Comparison of ENCODE assay signal across 8 cellular contexts in the genomic region with DNA sequence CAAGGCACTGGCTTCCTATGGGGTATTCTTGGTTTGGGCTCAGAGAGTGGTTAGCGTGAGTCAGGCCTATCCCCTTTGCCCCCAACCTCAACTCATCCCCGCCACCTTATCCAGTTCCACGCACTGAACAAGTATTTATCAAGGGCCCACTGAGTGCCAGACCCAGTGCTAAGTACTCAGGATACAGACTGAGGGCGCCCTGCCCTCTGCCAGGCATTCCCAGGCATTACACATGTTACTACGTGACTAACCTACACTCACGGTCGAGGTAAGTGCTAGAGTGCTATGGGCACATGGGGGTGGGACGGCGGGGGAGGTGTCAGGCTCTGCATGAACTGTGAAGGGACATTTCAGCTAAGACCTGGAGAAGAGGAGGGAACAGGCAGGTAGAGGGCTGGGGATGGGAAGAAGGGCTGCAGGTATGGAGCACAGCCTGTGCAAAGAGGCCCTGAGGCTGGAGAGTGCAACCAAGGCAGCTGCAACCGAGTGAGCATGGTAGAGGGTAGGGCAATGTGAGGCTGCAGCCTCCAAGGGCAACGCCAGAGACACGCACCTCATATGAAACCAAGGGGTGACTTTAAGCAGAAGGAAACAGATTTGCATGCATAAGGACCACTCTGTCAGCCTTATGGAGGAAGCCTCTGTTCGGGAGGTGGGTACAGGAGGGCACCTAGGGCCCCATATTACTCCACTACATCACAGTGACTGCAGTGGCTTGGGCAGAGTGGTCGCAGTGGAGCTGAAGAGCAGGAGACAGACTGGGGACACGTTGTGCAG. TPM values are rescaled to one million over a fixed set of nuclear protein-coding genes. Genes with fewer than 3 reads are reported as not detected.
DNase-seq lines count a peak whose midpoint lies in the region; ATAC-seq and TF ChIP-seq lines count a peak whose summit lies in the region.
"Had no signal": no experiment of that assay in that cellular context is flagged by ENCODE, and none has a peak within 500 bp of the region (broad histone marks: within the 10 kb centered on the region; RNA-seq: fewer than 3 reads in every experiment).

No MANE protein-coding gene starts in this region.

- peaks cover 10 to 13% of the 10 kb centered on the region in 2 donors for H3K4me1 Mint-ChIP-seq in immature natural killer cell

- DNase-seq in GM12864 (ENCODE audit: low read depth) = no peak
- DNase-seq in left kidney (ENCODE audit: low read depth, low spot score) = peak; percentile 46
- DNase-seq in cerebellar cortex (ENCODE audit: low spot score) = no peak
- no peak for DNase-seq in immature natural killer cell
- no peak for DNase-seq in Ammon's horn (ENCODE audit: low spot score)
- DNase-seq: T-cell had no signal

- no peaks in the 10 kb centered on the region for H3K9me3 Mint-ChIP-seq in immature natural killer cell
- H3K9me3 Mint-ChIP-seq: T-cell had no signal

- peaks cover 0 to 3% (median 0%) of the 10 kb centered on the region in 3 donors for H3K36me3 Mint-ChIP-seq in immature natural killer cell

- H3K4me3 ChIP-seq in GM12864 (ENCODE audit: low read depth, low read length) = no peak overlapping the region

- ATAC-seq in HG02759 (IDR thresholded peaks at IDR 0.05; ENCODE audit: unreplicated experiment) = peak; percentile 70

- peak overlapping the region in 3 of 6 donors; percentile 9 to 56 (median 51) for H3K27ac Mint-ChIP-seq in immature natural killer cell

- H3K27me3 Mint-ChIP-seq in immature natural killer cell (ENCODE audit: low read depth in 3 of 3) = peaks cover 4 to 7% (median 6%) of the 10 kb centered on the region in 3 donors
- H3K27me3 Mint-ChIP-seq: T-cell had no signal

- TF ChIP-seq CTCF in GM12864 (IDR thresholded peaks at IDR 0.05; ENCODE audit: low read depth, low read length, missing control alignments) (peak; percentile 55), VCaP (conservative IDR thresholded peaks at IDR 0.05) (peak; percentile 52)

- no peak overlapping the region for H3K27ac ChIP-seq in VCaP

- no peak overlapping the region for H3K4me3 Mint-ChIP-seq in immature natural killer cell
- H3K4me3 Mint-ChIP-seq: T-cell had no signal

RNA-seq across cellular contexts. Expression of a gene that starts 22.5 kb away (rescaled TPM):
- polyA plus RNA-seq in immature natural killer cell = 10 to 100 TPM in 2 of 3 donors, 1 to 10 TPM in 1; 9.7 to 11.4 (median 11.3) TPM
